In the genomic region with DNA sequence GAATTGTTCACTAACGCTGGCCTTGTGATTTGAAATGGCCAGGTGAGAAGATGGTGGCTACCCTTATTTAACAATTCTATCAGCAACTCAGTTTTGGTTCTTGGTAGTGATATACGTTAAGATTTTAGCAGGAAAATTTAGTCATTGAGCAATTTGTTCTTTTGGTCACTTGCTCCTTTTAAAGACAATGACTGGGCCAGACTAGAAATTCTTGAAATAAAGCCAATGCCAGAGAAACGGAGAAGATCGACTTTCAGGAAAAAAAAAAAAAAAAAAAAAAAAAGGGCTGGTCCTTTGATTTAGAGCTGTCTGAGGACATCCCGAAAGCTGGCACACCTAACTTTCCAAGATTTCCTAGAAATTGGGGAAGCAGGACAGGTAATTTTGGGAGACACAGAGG, we compare ENCODE assay signal across 1 cellular context.
TF ChIP-seq lines count a peak whose summit lies in the region.

No MANE protein-coding gene starts in this region.

TF ChIP-seq in SK-N-SH, 30 proteins besides CTCF, POLR2A, EP300 and RAD21 (continued from another document):
- TF ChIP-seq, protein P1, sequence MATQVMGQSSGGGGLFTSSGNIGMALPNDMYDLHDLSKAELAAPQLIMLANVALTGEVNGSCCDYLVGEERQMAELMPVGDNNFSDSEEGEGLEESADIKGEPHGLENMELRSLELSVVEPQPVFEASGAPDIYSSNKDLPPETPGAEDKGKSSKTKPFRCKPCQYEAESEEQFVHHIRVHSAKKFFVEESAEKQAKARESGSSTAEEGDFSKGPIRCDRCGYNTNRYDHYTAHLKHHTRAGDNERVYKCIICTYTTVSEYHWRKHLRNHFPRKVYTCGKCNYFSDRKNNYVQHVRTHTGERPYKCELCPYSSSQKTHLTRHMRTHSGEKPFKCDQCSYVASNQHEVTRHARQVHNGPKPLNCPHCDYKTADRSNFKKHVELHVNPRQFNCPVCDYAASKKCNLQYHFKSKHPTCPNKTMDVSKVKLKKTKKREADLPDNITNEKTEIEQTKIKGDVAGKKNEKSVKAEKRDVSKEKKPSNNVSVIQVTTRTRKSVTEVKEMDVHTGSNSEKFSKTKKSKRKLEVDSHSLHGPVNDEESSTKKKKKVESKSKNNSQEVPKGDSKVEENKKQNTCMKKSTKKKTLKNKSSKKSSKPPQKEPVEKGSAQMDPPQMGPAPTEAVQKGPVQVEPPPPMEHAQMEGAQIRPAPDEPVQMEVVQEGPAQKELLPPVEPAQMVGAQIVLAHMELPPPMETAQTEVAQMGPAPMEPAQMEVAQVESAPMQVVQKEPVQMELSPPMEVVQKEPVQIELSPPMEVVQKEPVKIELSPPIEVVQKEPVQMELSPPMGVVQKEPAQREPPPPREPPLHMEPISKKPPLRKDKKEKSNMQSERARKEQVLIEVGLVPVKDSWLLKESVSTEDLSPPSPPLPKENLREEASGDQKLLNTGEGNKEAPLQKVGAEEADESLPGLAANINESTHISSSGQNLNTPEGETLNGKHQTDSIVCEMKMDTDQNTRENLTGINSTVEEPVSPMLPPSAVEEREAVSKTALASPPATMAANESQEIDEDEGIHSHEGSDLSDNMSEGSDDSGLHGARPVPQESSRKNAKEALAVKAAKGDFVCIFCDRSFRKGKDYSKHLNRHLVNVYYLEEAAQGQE (IDR thresholded peaks at IDR 0.05; ENCODE audit: low read depth, low read length), result no peak
- TF ChIP-seq EZH2phosphoT487 (IDR thresholded peaks at IDR 0.05; ENCODE audit: borderline replicate concordance, low read depth), result no peak
- TF ChIP-seq, protein P2, sequence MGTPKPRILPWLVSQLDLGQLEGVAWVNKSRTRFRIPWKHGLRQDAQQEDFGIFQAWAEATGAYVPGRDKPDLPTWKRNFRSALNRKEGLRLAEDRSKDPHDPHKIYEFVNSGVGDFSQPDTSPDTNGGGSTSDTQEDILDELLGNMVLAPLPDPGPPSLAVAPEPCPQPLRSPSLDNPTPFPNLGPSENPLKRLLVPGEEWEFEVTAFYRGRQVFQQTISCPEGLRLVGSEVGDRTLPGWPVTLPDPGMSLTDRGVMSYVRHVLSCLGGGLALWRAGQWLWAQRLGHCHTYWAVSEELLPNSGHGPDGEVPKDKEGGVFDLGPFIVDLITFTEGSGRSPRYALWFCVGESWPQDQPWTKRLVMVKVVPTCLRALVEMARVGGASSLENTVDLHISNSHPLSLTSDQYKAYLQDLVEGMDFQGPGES (IDR thresholded peaks at IDR 0.05; ENCODE audit: low read depth, low read length), result no peak
- no peak for TF ChIP-seq CHD2 (IDR thresholded peaks at IDR 0.05; ENCODE audit: low read length, partially characterized antibody)
- no peak for TF ChIP-seq SIN3A (IDR thresholded peaks at IDR 0.05; ENCODE audit: borderline replicate concordance, low read depth, low read length)
- 0 out of 2 replicates have a peak, but pooled peaks have one; percentile 7 for TF ChIP-seq MEF2A (IDR thresholded peaks at IDR 0.05; ENCODE audit: borderline replicate concordance, low read depth)
- no peak for TF ChIP-seq YY1 (IDR thresholded peaks at IDR 0.05; ENCODE audit: low read depth)
- no peak for TF ChIP-seq ELF1 (IDR thresholded peaks at IDR 0.05)
- no peak for TF ChIP-seq TEAD4 (IDR thresholded peaks at IDR 0.05; ENCODE audit: borderline replicate concordance, insufficient read depth)
- TF ChIP-seq TCF12 (IDR thresholded peaks at IDR 0.05), result peak; percentile 27; the same call in 1 of the 2 replicates
- TF ChIP-seq, protein P3, sequence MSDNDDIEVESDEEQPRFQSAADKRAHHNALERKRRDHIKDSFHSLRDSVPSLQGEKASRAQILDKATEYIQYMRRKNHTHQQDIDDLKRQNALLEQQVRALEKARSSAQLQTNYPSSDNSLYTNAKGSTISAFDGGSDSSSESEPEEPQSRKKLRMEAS (IDR thresholded peaks at IDR 0.05; ENCODE audit: low read depth), result no peak
